36 cellular contexts compared by ENCODE assay signal in the genomic region with DNA sequence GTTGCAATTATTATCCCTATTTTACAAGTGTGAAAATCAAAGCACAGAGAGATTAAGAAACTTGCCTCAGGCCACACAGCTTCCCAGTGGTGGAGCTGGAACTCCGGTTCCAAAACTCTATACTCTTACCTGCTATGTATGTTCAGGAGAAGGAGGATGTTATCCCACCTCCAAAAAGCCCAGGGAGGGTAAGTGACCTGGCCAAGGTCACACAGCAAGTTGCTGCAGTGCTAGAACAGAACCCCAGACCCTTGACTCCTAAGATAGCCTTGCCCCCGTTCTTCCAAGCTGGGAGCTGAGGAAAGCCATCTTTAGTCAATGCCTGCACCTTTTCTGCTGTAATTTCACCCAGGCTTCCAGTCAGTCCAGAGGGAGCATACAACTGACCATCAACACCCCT. TPM values are rescaled to one million over a fixed set of nuclear protein-coding genes. Genes with fewer than 3 reads are reported as not detected.
"Had no signal": no experiment of that assay in that cellular context is flagged by ENCODE, and none has a peak within 500 bp of the region (broad histone marks: within the 10 kb centered on the region; RNA-seq: fewer than 3 reads in every experiment).

No MANE protein-coding gene starts in this region.

- H3K4me1 ChIP-seq: adrenal gland, body of pancreas, breast epithelium had no signal

- DNase-seq: activated B cell treated with CpG ODN at 0.5 μM for 24 hours; activated CD4-positive, alpha-beta memory T cell treated with anti-CD3 and anti-CD28 coated beads for 36 hours; activated CD4-positive, alpha-beta T cell treated with anti-CD3 and anti-CD28 coated beads for 4 hours; activated CD4-positive, alpha-beta T cell treated with anti-CD3 and anti-CD28 coated beads, Interleukin-2, amount 10 ng/mL, durations not matched to agents 24 days and 14 days; activated CD4-positive, alpha-beta T cell treated with anti-CD3 and anti-CD28 coated beads, Interleukin-2, amount 50 U/mL, for 1 hour; activated CD4-positive, alpha-beta T cell treated with anti-CD3 and anti-CD28 coated beads, Interleukin-2, amount 50 U/mL, for 4 hours; activated CD4-positive, CD25-positive, alpha-beta regulatory T cell treated with anti-CD3 and anti-CD28 coated beads, Interleukin-2, amount 50 U/mL, for 72 hours; activated CD8-positive, alpha-beta memory T cell treated with anti-CD3 and anti-CD28 coated beads, Interleukin-2, amount 50 U/mL, for 4 hours; activated CD8-positive, alpha-beta T cell treated with anti-CD3 and anti-CD28 coated beads for 36 hours; activated effector memory CD4-positive, alpha-beta T cell treated with anti-CD3 and anti-CD28 coated beads, Interleukin-2, amount 50 U/mL, for 16 hours; activated gamma-delta T cell treated with Interleukin-2 at 50 U/mL for 16 hours; activated naive CD4-positive, alpha-beta T cell; activated naive CD4-positive, alpha-beta T cell treated with anti-CD3 and anti-CD28 coated beads for 36 hours; activated naive CD4-positive, alpha-beta T cell treated with anti-CD3 and anti-CD28 coated beads, Interleukin-2, amount 50 U/mL, for 16 hours; activated naive CD8-positive, alpha-beta T cell treated with anti-CD3 and anti-CD28 coated beads for 36 hours; activated T-cell treated with anti-CD3 and anti-CD28 coated beads for 4 hours; activated T-cell treated with anti-CD3 and anti-CD28 coated beads, Interleukin-2, amount 50 U/mL, for 1 hour; activated T-cell treated with anti-CD3 and anti-CD28 coated beads, Interleukin-2, amount 50 U/mL, for 4 hours; activated T-cell treated with anti-CD3 and anti-CD28 coated beads, Interleukin-2, amount 50 U/mL, for 72 hours; adrenal gland; amniotic stem cell; aorta; body of pancreas; brain microvascular endothelial cell; central memory CD4-positive, alpha-beta T cell; T-helper 2 cell; T-helper 9 cell had no signal

- H3K9me3 ChIP-seq: adrenal gland, body of pancreas, breast epithelium had no signal

- FAIRE-seq: astrocyte, TTC549 had no signal

- H3K36me3 ChIP-seq: adrenal gland, brain microvascular endothelial cell, breast epithelium had no signal

- H3K27me3 ChIP-seq: adrenal gland, body of pancreas, brain microvascular endothelial cell had no signal

- H3K4me3 ChIP-seq: adrenal gland, body of pancreas, breast epithelium had no signal

- ATAC-seq: activated CD8-positive, alpha-beta T cell treated with anti-CD3 and anti-CD28 coated beads for 36 hours; activated naive CD4-positive, alpha-beta T cell treated with anti-CD3 and anti-CD28 coated beads, Interleukin-2, amount 50 U/mL, for 72 hours; activated T-cell treated with anti-CD3 and anti-CD28 coated beads, Interleukin-2, amount 50 U/mL, for 4 hours; activated T-cell treated with anti-CD3 and anti-CD28 coated beads, Interleukin-2, amount 50 U/mL, for 72 hours; activated T-helper 17 cell treated with anti-CD3 and anti-CD28 coated beads, Interleukin-2, amount 50 U/mL, for 72 hours; body of pancreas had no signal

- H3K27ac ChIP-seq: adrenal gland, body of pancreas, brain microvascular endothelial cell, breast epithelium, VCaP had no signal

RNA-seq across cellular contexts. Expression of gene BPIFB1, which starts 42.3 kb away (rescaled TPM):
- total RNA-seq: activated B cell treated with CpG ODN at 0.5 μM for 24 hours; activated CD4-positive, alpha-beta memory T cell treated with anti-CD3 and anti-CD28 coated beads for 36 hours; activated CD4-positive, alpha-beta T cell treated with anti-CD3 and anti-CD28 coated beads, Interleukin-2, amount 10 ng/mL, durations not matched to agents 24 days and 14 days; activated CD8-positive, alpha-beta memory T cell treated with anti-CD3 and anti-CD28 coated beads for 36 hours; activated CD8-positive, alpha-beta T cell treated with anti-CD3 and anti-CD28 coated beads for 36 hours; activated naive CD4-positive, alpha-beta T cell treated with anti-CD3 and anti-CD28 coated beads for 36 hours; activated naive CD4-positive, alpha-beta T cell treated with anti-CD3 and anti-CD28 coated beads, Interleukin-2, amount 50 U/mL, for 72 hours; activated naive CD8-positive, alpha-beta T cell treated with anti-CD3 and anti-CD28 coated beads for 36 hours; activated T-cell treated with anti-CD3 and anti-CD28 coated beads, Interleukin-2, amount 50 U/mL, for 4 hours; activated T-cell treated with anti-CD3 and anti-CD28 coated beads, Interleukin-2, amount 50 U/mL, for 72 hours; activated T-helper 1 cell treated with anti-CD3 and anti-CD28 coated beads, Interleukin-12 subunit alpha, Interleukin-12 subunit beta, Interleukin-2, Interleukin-4 antibody, amounts not matched to agents 30 ng/mL and 10 ng/mL and 1 ng/mL, durations not matched to agents 14 hours and 24 hours and 36 hours; activated T-helper 17 cell treated with anti-CD3 and anti-CD28 coated beads, Interleukin-2, amount 50 U/mL, for 72 hours; aorta; astrocyte; body of pancreas; cardiac septum had no signal
